In genomic region chr21:33268392-33268735, GRCh38 we compare ENCODE assay signal across 10 cellular contexts. TPM values are rescaled to one million over a fixed set of nuclear protein-coding genes. Genes with fewer than 3 reads are reported as not detected.
DNase-seq lines count a peak whose midpoint lies in the region; ATAC-seq, FAIRE-seq and TF ChIP-seq lines count a peak whose summit lies in the region.
"Had no signal": no experiment of that assay in that cellular context is flagged by ENCODE, and none has a peak within 500 bp of the region (broad histone marks: within the 10 kb centered on the region; RNA-seq: fewer than 3 reads in every experiment).

No MANE protein-coding gene starts in this region.

- DNase-seq in activated naive CD4-positive, alpha-beta T cell treated with anti-CD3 and anti-CD28 coated beads, Interleukin-2, amount 10 ng/mL, durations not matched to agents 7 days and 5 days = no peak
- no peak for DNase-seq in activated naive CD4-positive, alpha-beta T cell (lab: John Stamatoyannopoulos, UW)
- DNase-seq in GM12878 (ENCODE audit: low read depth, low spot score) = no peak
- DNase-seq in activated CD8-positive, alpha-beta memory T cell treated with anti-CD3 and anti-CD28 coated beads, Interleukin-2, amount 50 U/mL, for 4 hours = no peak
- no peak for DNase-seq in retina
- DNase-seq in kidney glomerular epithelial cell (lab: John Stamatoyannopoulos, UW) = no peak
- DNase-seq: occipital lobe had no signal

- no peak; a peak in 1 of 4 replicates for TF ChIP-seq EP300 in GM12878 (IDR thresholded peaks at IDR 0.05; ENCODE audit: borderline replicate concordance in 1 of 2, control insufficient read depth in 1 of 2, low read depth in 2 of 2, low read length in 2 of 2)

- peak; percentile 37 for TF ChIP-seq POLR2A in GM12878 (IDR thresholded peaks at IDR 0.05; ENCODE audit: low read depth, low read length)

- H3K4me1 Mint-ChIP-seq in activated naive CD4-positive, alpha-beta T cell treated with anti-CD3 and anti-CD28 coated beads, Interleukin-2, amount 10 ng/mL, durations not matched to agents 7 days and 5 days = peaks cover 64% of the 10 kb centered on the region

- no peak for FAIRE-seq in GM12878 (lab: Jason Lieb, UNC)

- in situ Hi-C loops in GM12878 (cut with MboI) = loop anchor here (25.0 kb wide), 1 partner anchor 1594 kb away; no protein-coding TSS in a partner anchor

- H3K27me3 ChIP-seq in GM12878 (replicated peaks in 1 of 2; ENCODE audit: control insufficient read depth in 2 of 2, insufficient read depth in 2 of 2, low read length in 1 of 2) = no peaks in the 10 kb centered on the region
- H3K27me3 ChIP-seq in subcutaneous abdominal adipose tissue (ENCODE audit: control insufficient read depth in 5 of 5, insufficient read depth in 4 of 5, low read length in 5 of 5) = no peaks in the 10 kb centered on the region
- H3K27me3 ChIP-seq: esophagus muscularis mucosa had no signal

- RAD21 ChIA-PET in GM12878 (lab: Charles Lee; ENCODE audit: unreplicated experiment) = interaction anchor here (1.0 to 4.3 kb wide), 14 partner anchors 30 to 177 kb away, joined by 3 to 51 read pairs (median 8); partner anchors contain the start of genes IFNAR1 and IFNAR2

- H3K4me1 ChIP-seq in GM12878 (ENCODE audit: control insufficient read depth, insufficient read depth, low read length) (peaks cover 24% of the 10 kb centered on the region), subcutaneous abdominal adipose tissue (ENCODE audit: control insufficient read depth in 5 of 5, insufficient read depth in 5 of 5, low read length in 5 of 5) (peaks cover 2 to 53% (median 36%) of the 10 kb centered on the region in 5 donors)

- CTCF ChIA-PET in activated naive CD4-positive, alpha-beta T cell treated with anti-CD3 and anti-CD28 coated beads, Interleukin-2, amount 10 ng/mL, durations not matched to agents 7 days and 5 days (lab: Charles Lee) = no interaction called here
- CTCF ChIA-PET in GM12878 (lab: Yijun Ruan, JAX) = interaction anchor here (0.6 to 4.0 kb wide), 11 partner anchors 12 to 93 kb away, joined by 3 to 23 read pairs (median 7); partner anchors contain the start of gene IFNAR1

- TF ChIP-seq CTCF in GM12878 (IDR thresholded peaks at IDR 0.05 in 2 of 3, conservative IDR thresholded peaks at IDR 0.05 in 1 of 3; ENCODE audit: control insufficient read depth in 2 of 3, extremely low read depth in 1 of 3, insufficient read depth in 1 of 3, low read depth in 3 of 3, low read length in 3 of 3) = no peak

- intact Hi-C loops in GM12878 (cut with micrococcal nuclease; ENCODE audit: unreplicated experiment) = loop anchor here (2.0 to 5.0 kb wide), 4 partner anchors 59 to 174 kb away; no protein-coding TSS in a partner anchor

- POLR2A ChIA-PET in GM12878 (lab: Charles Lee) = interaction anchor here (1.0 to 4.4 kb wide), 9 partner anchors 18 to 64 kb away, joined by 3 to 38 read pairs (median 4); partner anchors contain the start of gene IFNAR1

- H3K9ac ChIP-seq in GM12878 (ENCODE audit: control insufficient read depth, insufficient read depth, low read length) (peak overlapping the region; percentile 48), subcutaneous abdominal adipose tissue (ENCODE audit: low read length in 5 of 5) (no peak overlapping the region)

- peak overlapping the region; percentile 98 for H3K4me3 Mint-ChIP-seq in activated naive CD4-positive, alpha-beta T cell treated with anti-CD3 and anti-CD28 coated beads, Interleukin-2, amount 10 ng/mL, durations not matched to agents 7 days and 5 days

- H3K4me3 ChIP-seq in GM12878 (peak overlapping the region; percentile 81), subcutaneous abdominal adipose tissue (ENCODE audit: low read depth in 1 of 5, low read length in 5 of 5) (no peak overlapping the region)
- H3K4me3 ChIP-seq: esophagus muscularis mucosa had no signal

- peak; percentile 15 for ATAC-seq in HG03066 (IDR thresholded peaks at IDR 0.05; ENCODE audit: low read depth, unreplicated experiment)
- peak; percentile 49 for ATAC-seq in GM12878

- peaks cover 36% of the 10 kb centered on the region for H3K79me2 ChIP-seq in GM12878 (ENCODE audit: control insufficient read depth, insufficient read depth, low read length)

- H3K9me3 ChIP-seq in GM12878 (replicated peaks; ENCODE audit: control insufficient read depth, insufficient read depth, low read length) (no peaks in the 10 kb centered on the region), subcutaneous abdominal adipose tissue (ENCODE audit: control insufficient read depth in 5 of 5, low read length in 5 of 5) (no peaks in the 10 kb centered on the region)
- H3K9me3 ChIP-seq: esophagus muscularis mucosa had no signal

- no peaks in the 10 kb centered on the region for H3K27me3 Mint-ChIP-seq in activated naive CD4-positive, alpha-beta T cell treated with anti-CD3 and anti-CD28 coated beads, Interleukin-2, amount 10 ng/mL, durations not matched to agents 7 days and 5 days

- H2AFZ ChIP-seq in GM12878 (ENCODE audit: control insufficient read depth, low read depth, low read length) = no peak overlapping the region; the same call in 1 of the 2 replicates

- 0% methylated on average over 7 of the region's 7 CpGs for WGBS in GM12878 (ENCODE audit: insufficient coverage, insufficient replicate concordance, low lambda C conversion rate, missing lambda C conversion rate)

- SMC1A ChIA-PET in GM12878 (lab: Charles Lee; ENCODE audit: uncharacterized antibody, unreplicated experiment) = interaction anchor here (0.9 to 6.7 kb wide), 20 partner anchors 9 to 176 kb away, joined by 3 to 92 read pairs (median 5); partner anchors contain the start of gene IFNAR1

- H3K9me3 Mint-ChIP-seq in activated naive CD4-positive, alpha-beta T cell treated with anti-CD3 and anti-CD28 coated beads, Interleukin-2, amount 10 ng/mL, durations not matched to agents 7 days and 5 days = no peaks in the 10 kb centered on the region

- TSS peak; percentile 67 for BruUV-seq in GM12878 (replicated peaks; lab: Mats Ljungman, UMichigan)

- H3K36me3 ChIP-seq in GM12878 (ENCODE audit: control insufficient read depth in 2 of 2, insufficient read depth in 2 of 2, low read length in 1 of 2) (peaks cover 3 to 17% of the 10 kb centered on the region in 2 experiments), subcutaneous abdominal adipose tissue (ENCODE audit: control insufficient read depth in 5 of 5, insufficient read depth in 5 of 5, low read length in 5 of 5) (peaks cover 1 to 47% (median 22%) of the 10 kb centered on the region in 5 donors)

- peak overlapping the region; percentile 93 for H3K4me2 ChIP-seq in GM12878 (ENCODE audit: control insufficient read depth, insufficient read depth)

- peak overlapping the region; percentile 38 for H3K27ac Mint-ChIP-seq in activated naive CD4-positive, alpha-beta T cell treated with anti-CD3 and anti-CD28 coated beads, Interleukin-2, amount 10 ng/mL, durations not matched to agents 7 days and 5 days

- H4K20me1 ChIP-seq in GM12878 (ENCODE audit: control insufficient read depth, insufficient read depth) = no peaks in the 10 kb centered on the region

- no peak for TF ChIP-seq RAD21 in GM12878 (IDR thresholded peaks at IDR 0.05; ENCODE audit: insufficient read depth, low read depth, low read length)

- H3K27ac ChIP-seq in GM12878 (ENCODE audit: control insufficient read depth, insufficient read depth) (peak overlapping the region; percentile 96), subcutaneous abdominal adipose tissue (ENCODE audit: low read depth, low read length) (peak overlapping the region; percentile 81)

- H3K36me3 Mint-ChIP-seq in activated naive CD4-positive, alpha-beta T cell treated with anti-CD3 and anti-CD28 coated beads, Interleukin-2, amount 10 ng/mL, durations not matched to agents 7 days and 5 days = peaks cover 68% of the 10 kb centered on the region

RNA-seq across cellular contexts. Expression of gene IL10RB, which starts 2.2 kb away (rescaled TPM):
- 35.3 and 38.4 TPM in 2 replicates for total RNA-seq in GM12878 (2013; cell fraction: nucleolus; rRNA removed)
- total RNA-seq in GM12878 (2014; rRNA removed) = 37.3 and 44.5 TPM in 2 replicates
- total RNA-seq in GM12878 (2014; rRNA removed; fragmentation: Illumina TruSeq; extraction: Trizol) = 30.0 and 32.4 TPM in 2 replicates
- 22.7 and 26.9 TPM in 2 replicates for total RNA-seq in GM12878 (2021)
- polyA plus RNA-seq in GM12878 (2011; ENCODE audit: low read depth) = 28.8 TPM
- polyA plus RNA-seq in GM12878 (2011; rRNA removed) = 31.4 and 37.4 TPM in 2 replicates
- 32.9 and 43.8 TPM in 2 replicates for polyA plus RNA-seq in GM12878 (2011; cell fraction: cytosol; rRNA removed)
- 13.2 and 14.8 TPM in 2 replicates for polyA plus RNA-seq in GM12878 (2011; cell fraction: nucleus; rRNA removed)
- 30.3 and 41.4 TPM in 2 replicates for polyA plus RNA-seq in GM12878 (2012)
- polyA plus RNA-seq in GM12878 (2014; fragmentation: Illumina TruSeq; extraction: Trizol) = 27.3 and 37.5 TPM in 2 replicates
- polyA plus RNA-seq in GM12878 (2014; fragmentation: Nextera tagmentation; extraction: Ambion mirVana) = 10 to 100 TPM; 15.0 to 23.3 TPM
- polyA plus RNA-seq in GM12878 (2014; rRNA removed) = 27.2 and 31.1 TPM in 2 replicates
- 10 to 100 TPM; 49.8 to 55.1 TPM for polyA plus RNA-seq in GM12878 (2016; fragmentation: Nextera tagmentation; extraction: Ambion mirVana)
- polyA minus RNA-seq in GM12878 (2011; rRNA and poly(A)+ RNA removed) = 43.3 and 51.9 TPM in 2 replicates
- polyA minus RNA-seq in GM12878 (2011; cell fraction: cytosol; rRNA and poly(A)+ RNA removed) = 15.5 and 18.2 TPM in 2 replicates
- 8.2 and 10.6 TPM in 2 replicates for polyA minus RNA-seq in GM12878 (2011; cell fraction: nucleus; rRNA and poly(A)+ RNA removed)

RNA-seq across cellular contexts. Expression of gene IFNAR2, which starts 38.6 kb away (rescaled TPM):
- total RNA-seq in GM12878 (2013; cell fraction: nucleolus; rRNA removed) = 126 and 141 TPM in 2 replicates
- total RNA-seq in GM12878 (2014; rRNA removed) (13.6 and 15.9 TPM in 2 replicates), GM12878 (2014; rRNA removed; fragmentation: Illumina TruSeq; extraction: Trizol) (17.8 and 20.4 TPM in 2 replicates), GM12878 (2021) (57.7 and 64.7 TPM in 2 replicates)
- 70.8 TPM for polyA plus RNA-seq in GM12878 (2011; ENCODE audit: low read depth)
- polyA plus RNA-seq in GM12878 (2011; rRNA removed) (99.7 and 143 TPM in 2 replicates), GM12878 (2014; fragmentation: Illumina TruSeq; extraction: Trizol) (76.6 and 99.0 TPM in 2 replicates), GM12878 (2014; fragmentation: Nextera tagmentation; extraction: Ambion mirVana) (10 to 100 TPM in 1 of 2 experiments, 1 to 10 TPM in 1; 8.5 to 23.3 TPM), GM12878 (2014; rRNA removed) (29.1 and 51.4 TPM in 2 replicates), GM12878 (2016; fragmentation: Nextera tagmentation; extraction: Ambion mirVana) (10 to 100 TPM; 66.1 to 67.4 TPM)
- polyA plus RNA-seq in GM12878 (2011; cell fraction: cytosol; rRNA removed) = 30.3 and 40.8 TPM in 2 replicates
- 41.7 and 46.0 TPM in 2 replicates for polyA plus RNA-seq in GM12878 (2011; cell fraction: nucleus; rRNA removed)
- 47.7 and 70.7 TPM in 2 replicates for polyA plus RNA-seq in GM12878 (2012)
- polyA minus RNA-seq in GM12878 (2011; rRNA and poly(A)+ RNA removed) = 41.2 and 93.3 TPM in 2 replicates
- 18.4 and 19.6 TPM in 2 replicates for polyA minus RNA-seq in GM12878 (2011; cell fraction: cytosol; rRNA and poly(A)+ RNA removed)
- polyA minus RNA-seq in GM12878 (2011; cell fraction: nucleus; rRNA and poly(A)+ RNA removed) = 16.2 and 23.5 TPM in 2 replicates

RNA-seq across cellular contexts. Expression of gene IFNAR1, which starts 56.4 kb away (rescaled TPM):
- 28.3 and 29.7 TPM in 2 replicates for total RNA-seq in GM12878 (2013; cell fraction: nucleolus; rRNA removed)
- total RNA-seq in GM12878 (2014; rRNA removed) (17.0 and 17.3 TPM in 2 replicates), GM12878 (2014; rRNA removed; fragmentation: Illumina TruSeq; extraction: Trizol) (17.0 and 19.0 TPM in 2 replicates), GM12878 (2021) (33.2 and 35.5 TPM in 2 replicates)
- polyA plus RNA-seq in GM12878 (2011; ENCODE audit: low read depth) = 18.0 TPM
- polyA plus RNA-seq in GM12878 (2011; rRNA removed) (12.2 and 17.6 TPM in 2 replicates), GM12878 (2014; fragmentation: Illumina TruSeq; extraction: Trizol) (23.6 and 28.6 TPM in 2 replicates), GM12878 (2014; fragmentation: Nextera tagmentation; extraction: Ambion mirVana) (10 to 100 TPM; 25.6 to 30.9 TPM), GM12878 (2014; rRNA removed) (10.9 and 12.0 TPM in 2 replicates), GM12878 (2016; fragmentation: Nextera tagmentation; extraction: Ambion mirVana) (10 to 100 TPM; 55.3 to 62.4 TPM)
- 6.8 and 11.1 TPM in 2 replicates for polyA plus RNA-seq in GM12878 (2011; cell fraction: cytosol; rRNA removed)
- 4.0 and 5.0 TPM in 2 replicates for polyA plus RNA-seq in GM12878 (2011; cell fraction: nucleus; rRNA removed)
- polyA plus RNA-seq in GM12878 (2012) = 26.3 and 34.8 TPM in 2 replicates
- 17.7 and 17.8 TPM in 2 replicates for polyA minus RNA-seq in GM12878 (2011; rRNA and poly(A)+ RNA removed)
- 9.8 and 11.4 TPM in 2 replicates for polyA minus RNA-seq in GM12878 (2011; cell fraction: cytosol; rRNA and poly(A)+ RNA removed)
- 5.9 and 9.6 TPM in 2 replicates for polyA minus RNA-seq in GM12878 (2011; cell fraction: nucleus; rRNA and poly(A)+ RNA removed)
